ENCODE assay signal across 1 cellular context in the genomic region with DNA sequence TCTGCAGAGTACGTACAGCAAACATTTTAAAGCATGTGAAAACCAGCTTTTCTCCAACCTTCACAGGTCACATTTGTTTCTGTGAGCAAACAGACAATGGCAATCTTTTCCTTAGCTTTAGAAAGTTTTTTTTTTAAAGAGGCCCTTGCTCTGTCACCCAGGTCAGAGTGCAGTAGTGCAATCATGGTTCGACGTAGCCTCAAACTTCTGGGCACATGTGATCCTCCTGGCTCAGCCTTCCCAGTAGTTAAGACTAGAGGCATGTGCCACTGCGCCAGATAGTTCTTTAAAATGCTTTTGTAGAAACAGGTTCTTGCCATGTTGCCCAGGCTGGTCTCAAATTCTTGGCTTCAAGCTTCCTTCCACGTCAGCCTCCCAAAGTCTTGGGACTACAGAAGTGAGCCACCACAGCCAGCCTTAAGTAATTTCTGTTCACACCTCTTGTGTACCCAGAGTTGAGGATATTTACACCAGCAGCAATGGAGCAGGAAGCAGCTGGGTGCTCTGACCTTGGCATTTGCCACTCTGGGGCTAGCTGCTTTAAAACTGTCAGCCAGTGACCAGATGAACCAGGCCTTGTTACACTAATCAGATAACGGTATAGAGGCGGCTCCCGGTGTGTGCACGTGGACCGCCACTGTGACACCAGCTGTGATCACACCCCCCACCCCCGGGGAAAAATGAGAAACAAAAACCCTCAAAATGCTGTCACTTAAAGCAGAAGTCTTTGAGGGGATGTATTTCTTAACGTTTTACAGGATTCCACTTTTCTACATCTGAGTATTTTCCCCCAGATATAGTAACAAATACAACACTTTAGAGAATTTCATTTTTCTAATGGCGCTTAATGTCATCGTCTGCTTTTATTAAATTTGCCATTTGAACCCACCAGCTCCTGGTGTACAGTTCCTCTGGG.
A peak's percentile ranks its signal among the peaks of the same experiment; 100 is the strongest.
TF ChIP-seq lines count a peak whose summit lies in the region.

No MANE protein-coding gene starts in this region.

TF ChIP-seq in HepG2, 621 proteins besides CTCF, POLR2A, EP300 and RAD21 (continued from another document and continues in another):
- no peak for TF ChIP-seq MTERF4 (CRISPR knock-in tag; IDR thresholded peaks at IDR 0.05)
- TF ChIP-seq CBX1 (IDR thresholded peaks at IDR 0.05; ENCODE audit: low read depth), result no peak
- TF ChIP-seq TOPORS (CRISPR knock-in tag; IDR thresholded peaks at IDR 0.05), result 0 out of 2 replicates have a peak, but pooled peaks have one; percentile 44
- TF ChIP-seq, protein P1, sequence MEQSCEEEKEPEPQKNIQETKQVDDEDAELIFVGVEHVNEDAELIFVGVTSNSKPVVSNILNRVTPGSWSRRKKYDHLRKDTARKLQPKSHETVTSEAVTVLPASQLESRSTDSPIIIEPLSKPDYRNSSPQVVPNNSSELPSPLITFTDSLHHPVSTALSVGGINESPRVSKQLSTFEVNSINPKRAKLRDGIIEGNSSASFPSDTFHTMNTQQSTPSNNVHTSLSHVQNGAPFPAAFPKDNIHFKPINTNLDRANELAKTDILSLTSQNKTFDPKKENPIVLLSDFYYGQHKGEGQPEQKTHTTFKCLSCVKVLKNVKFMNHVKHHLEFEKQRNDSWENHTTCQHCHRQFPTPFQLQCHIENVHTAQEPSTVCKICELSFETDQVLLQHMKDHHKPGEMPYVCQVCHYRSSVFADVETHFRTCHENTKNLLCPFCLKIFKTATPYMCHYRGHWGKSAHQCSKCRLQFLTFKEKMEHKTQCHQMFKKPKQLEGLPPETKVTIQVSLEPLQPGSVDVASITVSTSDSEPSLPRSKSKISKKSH (CRISPR knock-in tag; IDR thresholded peaks at IDR 0.05; ENCODE audit: borderline replicate concordance), result peak; percentile 55; the same call in 1 of the 2 replicates
- TF ChIP-seq ZNF501 (CRISPR knock-in tag; IDR thresholded peaks at IDR 0.05), result peak; percentile 41
- TF ChIP-seq MIER3 (CRISPR knock-in tag; IDR thresholded peaks at IDR 0.05; ENCODE audit: borderline replicate concordance), result peak; percentile 55; the same call in 1 of the 2 replicates
- TF ChIP-seq, protein P2, sequence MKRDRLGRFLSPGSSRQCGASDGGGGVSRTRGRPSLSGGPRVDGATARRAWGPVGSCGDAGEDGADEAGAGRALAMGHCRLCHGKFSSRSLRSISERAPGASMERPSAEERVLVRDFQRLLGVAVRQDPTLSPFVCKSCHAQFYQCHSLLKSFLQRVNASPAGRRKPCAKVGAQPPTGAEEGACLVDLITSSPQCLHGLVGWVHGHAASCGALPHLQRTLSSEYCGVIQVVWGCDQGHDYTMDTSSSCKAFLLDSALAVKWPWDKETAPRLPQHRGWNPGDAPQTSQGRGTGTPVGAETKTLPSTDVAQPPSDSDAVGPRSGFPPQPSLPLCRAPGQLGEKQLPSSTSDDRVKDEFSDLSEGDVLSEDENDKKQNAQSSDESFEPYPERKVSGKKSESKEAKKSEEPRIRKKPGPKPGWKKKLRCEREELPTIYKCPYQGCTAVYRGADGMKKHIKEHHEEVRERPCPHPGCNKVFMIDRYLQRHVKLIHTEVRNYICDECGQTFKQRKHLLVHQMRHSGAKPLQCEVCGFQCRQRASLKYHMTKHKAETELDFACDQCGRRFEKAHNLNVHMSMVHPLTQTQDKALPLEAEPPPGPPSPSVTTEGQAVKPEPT (CRISPR knock-in tag; IDR thresholded peaks at IDR 0.05; ENCODE audit: low read depth), result no peak
- peak; percentile 77; the same call in 1 of the 2 replicates for TF ChIP-seq NFKBIZ (CRISPR knock-in tag; IDR thresholded peaks at IDR 0.05)
- TF ChIP-seq DMAP1 (CRISPR knock-in tag; IDR thresholded peaks at IDR 0.05), result no peak
- peak; percentile 60; the same call in 1 of the 2 replicates for TF ChIP-seq RXRA (CRISPR knock-in tag; IDR thresholded peaks at IDR 0.05)
- no peak for TF ChIP-seq JUN (CRISPR knock-in tag; IDR thresholded peaks at IDR 0.05)
- no peak for TF ChIP-seq NFRKB (IDR thresholded peaks at IDR 0.05)
- TF ChIP-seq ZNF354B (CRISPR knock-in tag; IDR thresholded peaks at IDR 0.05), result no peak
- peak; percentile 44; the same call in 1 of the 2 replicates for TF ChIP-seq SAFB2 (CRISPR knock-in tag; IDR thresholded peaks at IDR 0.05; ENCODE audit: borderline replicate concordance, low read depth)
- TF ChIP-seq, protein P3, sequence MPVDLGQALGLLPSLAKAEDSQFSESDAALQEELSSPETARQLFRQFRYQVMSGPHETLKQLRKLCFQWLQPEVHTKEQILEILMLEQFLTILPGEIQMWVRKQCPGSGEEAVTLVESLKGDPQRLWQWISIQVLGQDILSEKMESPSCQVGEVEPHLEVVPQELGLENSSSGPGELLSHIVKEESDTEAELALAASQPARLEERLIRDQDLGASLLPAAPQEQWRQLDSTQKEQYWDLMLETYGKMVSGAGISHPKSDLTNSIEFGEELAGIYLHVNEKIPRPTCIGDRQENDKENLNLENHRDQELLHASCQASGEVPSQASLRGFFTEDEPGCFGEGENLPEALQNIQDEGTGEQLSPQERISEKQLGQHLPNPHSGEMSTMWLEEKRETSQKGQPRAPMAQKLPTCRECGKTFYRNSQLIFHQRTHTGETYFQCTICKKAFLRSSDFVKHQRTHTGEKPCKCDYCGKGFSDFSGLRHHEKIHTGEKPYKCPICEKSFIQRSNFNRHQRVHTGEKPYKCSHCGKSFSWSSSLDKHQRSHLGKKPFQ (CRISPR knock-in tag; IDR thresholded peaks at IDR 0.05; ENCODE audit: insufficient replicate concordance), result peak; percentile 98
- TF ChIP-seq, protein P4, sequence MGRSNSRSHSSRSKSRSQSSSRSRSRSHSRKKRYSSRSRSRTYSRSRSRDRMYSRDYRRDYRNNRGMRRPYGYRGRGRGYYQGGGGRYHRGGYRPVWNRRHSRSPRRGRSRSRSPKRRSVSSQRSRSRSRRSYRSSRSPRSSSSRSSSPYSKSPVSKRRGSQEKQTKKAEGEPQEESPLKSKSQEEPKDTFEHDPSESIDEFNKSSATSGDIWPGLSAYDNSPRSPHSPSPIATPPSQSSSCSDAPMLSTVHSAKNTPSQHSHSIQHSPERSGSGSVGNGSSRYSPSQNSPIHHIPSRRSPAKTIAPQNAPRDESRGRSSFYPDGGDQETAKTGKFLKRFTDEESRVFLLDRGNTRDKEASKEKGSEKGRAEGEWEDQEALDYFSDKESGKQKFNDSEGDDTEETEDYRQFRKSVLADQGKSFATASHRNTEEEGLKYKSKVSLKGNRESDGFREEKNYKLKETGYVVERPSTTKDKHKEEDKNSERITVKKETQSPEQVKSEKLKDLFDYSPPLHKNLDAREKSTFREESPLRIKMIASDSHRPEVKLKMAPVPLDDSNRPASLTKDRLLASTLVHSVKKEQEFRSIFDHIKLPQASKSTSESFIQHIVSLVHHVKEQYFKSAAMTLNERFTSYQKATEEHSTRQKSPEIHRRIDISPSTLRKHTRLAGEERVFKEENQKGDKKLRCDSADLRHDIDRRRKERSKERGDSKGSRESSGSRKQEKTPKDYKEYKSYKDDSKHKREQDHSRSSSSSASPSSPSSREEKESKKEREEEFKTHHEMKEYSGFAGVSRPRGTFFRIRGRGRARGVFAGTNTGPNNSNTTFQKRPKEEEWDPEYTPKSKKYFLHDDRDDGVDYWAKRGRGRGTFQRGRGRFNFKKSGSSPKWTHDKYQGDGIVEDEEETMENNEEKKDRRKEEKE (IDR thresholded peaks at IDR 0.05), result no peak
- TF ChIP-seq, protein P5, sequence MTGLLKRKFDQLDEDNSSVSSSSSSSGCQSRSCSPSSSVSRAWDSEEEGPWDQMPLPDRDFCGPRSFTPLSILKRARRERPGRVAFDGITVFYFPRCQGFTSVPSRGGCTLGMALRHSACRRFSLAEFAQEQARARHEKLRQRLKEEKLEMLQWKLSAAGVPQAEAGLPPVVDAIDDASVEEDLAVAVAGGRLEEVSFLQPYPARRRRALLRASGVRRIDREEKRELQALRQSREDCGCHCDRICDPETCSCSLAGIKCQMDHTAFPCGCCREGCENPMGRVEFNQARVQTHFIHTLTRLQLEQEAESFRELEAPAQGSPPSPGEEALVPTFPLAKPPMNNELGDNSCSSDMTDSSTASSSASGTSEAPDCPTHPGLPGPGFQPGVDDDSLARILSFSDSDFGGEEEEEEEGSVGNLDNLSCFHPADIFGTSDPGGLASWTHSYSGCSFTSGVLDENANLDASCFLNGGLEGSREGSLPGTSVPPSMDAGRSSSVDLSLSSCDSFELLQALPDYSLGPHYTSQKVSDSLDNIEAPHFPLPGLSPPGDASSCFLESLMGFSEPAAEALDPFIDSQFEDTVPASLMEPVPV (CRISPR knock-in tag; IDR thresholded peaks at IDR 0.05), result no peak
- peak; percentile 63; the same call in 1 of the 2 replicates for TF ChIP-seq KAT8 (CRISPR knock-in tag; IDR thresholded peaks at IDR 0.05)
- TF ChIP-seq MXD3 (CRISPR knock-in tag; IDR thresholded peaks at IDR 0.05), result no peak
- TF ChIP-seq, protein P6, sequence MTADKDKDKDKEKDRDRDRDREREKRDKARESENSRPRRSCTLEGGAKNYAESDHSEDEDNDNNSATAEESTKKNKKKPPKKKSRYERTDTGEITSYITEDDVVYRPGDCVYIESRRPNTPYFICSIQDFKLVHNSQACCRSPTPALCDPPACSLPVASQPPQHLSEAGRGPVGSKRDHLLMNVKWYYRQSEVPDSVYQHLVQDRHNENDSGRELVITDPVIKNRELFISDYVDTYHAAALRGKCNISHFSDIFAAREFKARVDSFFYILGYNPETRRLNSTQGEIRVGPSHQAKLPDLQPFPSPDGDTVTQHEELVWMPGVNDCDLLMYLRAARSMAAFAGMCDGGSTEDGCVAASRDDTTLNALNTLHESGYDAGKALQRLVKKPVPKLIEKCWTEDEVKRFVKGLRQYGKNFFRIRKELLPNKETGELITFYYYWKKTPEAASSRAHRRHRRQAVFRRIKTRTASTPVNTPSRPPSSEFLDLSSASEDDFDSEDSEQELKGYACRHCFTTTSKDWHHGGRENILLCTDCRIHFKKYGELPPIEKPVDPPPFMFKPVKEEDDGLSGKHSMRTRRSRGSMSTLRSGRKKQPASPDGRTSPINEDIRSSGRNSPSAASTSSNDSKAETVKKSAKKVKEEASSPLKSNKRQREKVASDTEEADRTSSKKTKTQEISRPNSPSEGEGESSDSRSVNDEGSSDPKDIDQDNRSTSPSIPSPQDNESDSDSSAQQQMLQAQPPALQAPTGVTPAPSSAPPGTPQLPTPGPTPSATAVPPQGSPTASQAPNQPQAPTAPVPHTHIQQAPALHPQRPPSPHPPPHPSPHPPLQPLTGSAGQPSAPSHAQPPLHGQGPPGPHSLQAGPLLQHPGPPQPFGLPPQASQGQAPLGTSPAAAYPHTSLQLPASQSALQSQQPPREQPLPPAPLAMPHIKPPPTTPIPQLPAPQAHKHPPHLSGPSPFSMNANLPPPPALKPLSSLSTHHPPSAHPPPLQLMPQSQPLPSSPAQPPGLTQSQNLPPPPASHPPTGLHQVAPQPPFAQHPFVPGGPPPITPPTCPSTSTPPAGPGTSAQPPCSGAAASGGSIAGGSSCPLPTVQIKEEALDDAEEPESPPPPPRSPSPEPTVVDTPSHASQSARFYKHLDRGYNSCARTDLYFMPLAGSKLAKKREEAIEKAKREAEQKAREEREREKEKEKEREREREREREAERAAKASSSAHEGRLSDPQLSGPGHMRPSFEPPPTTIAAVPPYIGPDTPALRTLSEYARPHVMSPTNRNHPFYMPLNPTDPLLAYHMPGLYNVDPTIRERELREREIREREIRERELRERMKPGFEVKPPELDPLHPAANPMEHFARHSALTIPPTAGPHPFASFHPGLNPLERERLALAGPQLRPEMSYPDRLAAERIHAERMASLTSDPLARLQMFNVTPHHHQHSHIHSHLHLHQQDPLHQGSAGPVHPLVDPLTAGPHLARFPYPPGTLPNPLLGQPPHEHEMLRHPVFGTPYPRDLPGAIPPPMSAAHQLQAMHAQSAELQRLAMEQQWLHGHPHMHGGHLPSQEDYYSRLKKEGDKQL (CRISPR knock-in tag; IDR thresholded peaks at IDR 0.05; ENCODE audit: low read depth), result no peak
- no peak for TF ChIP-seq TCF7 (IDR thresholded peaks at IDR 0.05; ENCODE audit: low read depth)
- TF ChIP-seq ZFY (CRISPR knock-in tag; IDR thresholded peaks at IDR 0.05), result peak; percentile 42; the same call in 1 of the 2 replicates
- no peak for TF ChIP-seq ZNF558 (CRISPR knock-in tag; IDR thresholded peaks at IDR 0.05; ENCODE audit: borderline replicate concordance)
- 0 out of 2 replicates have a peak, but pooled peaks have one; percentile 12 for TF ChIP-seq ZFP36L1 (CRISPR knock-in tag; IDR thresholded peaks at IDR 0.05)
- no peak for TF ChIP-seq RARG (CRISPR knock-in tag; IDR thresholded peaks at IDR 0.05; ENCODE audit: low read depth)
- TF ChIP-seq PRDM10 (CRISPR knock-in tag; IDR thresholded peaks at IDR 0.05; ENCODE audit: low read depth), result no peak; the same call in 1 of the 2 replicates
